In genomic region chr2:200962821-200963128, GRCh38 we compare ENCODE assay signal across 8 cellular contexts. TPM values are rescaled to one million over a fixed set of nuclear protein-coding genes. Genes with fewer than 3 reads are reported as not detected.
DNase-seq lines count a peak whose midpoint lies in the region; ATAC-seq and TF ChIP-seq lines count a peak whose summit lies in the region.

No MANE protein-coding gene starts in this region.

- no peaks in the 10 kb centered on the region for H3K9me3 ChIP-seq in T-helper 17 cell (ENCODE audit: control insufficient read depth, low read length, poor library complexity, severe bottlenecking)

- ATAC-seq in HG02870 (IDR thresholded peaks at IDR 0.05; ENCODE audit: unreplicated experiment) (peak; percentile 12), T-helper 17 cell (no peak)

- H3K27ac Mint-ChIP-seq in T-helper 2 cell treated with Interferon-gamma antibody and Interleukin-4, amounts not matched to agents 5 μg/mL and 100 μg/mL, for 36 hours = peak overlapping the region; percentile 93
- H3K27ac Mint-ChIP-seq in T-helper 17 cell (peak overlapping the region; percentile 97), glutamatergic neuron (ENCODE audit: unreplicated experiment) (peak overlapping the region; percentile 41)

- no peak for TF ChIP-seq CTCF in glutamatergic neuron (IDR thresholded peaks at IDR 0.05; ENCODE audit: partially characterized antibody, unreplicated experiment)
- no peak for TF ChIP-seq CTCF in retinal pigment epithelial cell (conservative IDR thresholded peaks at IDR 0.05; ENCODE audit: low read depth, low read length)

- no peaks in the 10 kb centered on the region for H3K9me3 Mint-ChIP-seq in T-helper 2 cell treated with Interferon-gamma antibody and Interleukin-4, amounts not matched to agents 5 μg/mL and 100 μg/mL, for 36 hours
- peaks cover 6% of the 10 kb centered on the region for H3K9me3 Mint-ChIP-seq in glutamatergic neuron (ENCODE audit: unreplicated experiment)

- H3K4me3 ChIP-seq in retinal pigment epithelial cell (ENCODE audit: low read length) = peak overlapping the region; percentile 87

- DNase-seq in T-helper 2 cell treated with Interferon-gamma antibody and Interleukin-4, amounts not matched to agents 5 μg/mL and 100 μg/mL, for 36 hours (ENCODE audit: low spot score) = no peak
- DNase-seq in T-helper 2 cell (no peak), T-helper 17 cell (no peak), glutamatergic neuron (no peak), retinal pigment epithelial cell (ENCODE audit: low read depth) (no peak), RPMI8226 (no peak), mucosa of gallbladder (ENCODE audit: low spot score) (no peak)

- H3K4me1 Mint-ChIP-seq in T-helper 2 cell treated with Interferon-gamma antibody and Interleukin-4, amounts not matched to agents 5 μg/mL and 100 μg/mL, for 36 hours (ENCODE audit: low read depth) = peaks cover 46% of the 10 kb centered on the region
- peaks cover 41% of the 10 kb centered on the region for H3K4me1 Mint-ChIP-seq in T-helper 17 cell
- H3K4me1 Mint-ChIP-seq in glutamatergic neuron (ENCODE audit: low read depth, unreplicated experiment) = peaks cover 12% of the 10 kb centered on the region

- peaks cover 27% of the 10 kb centered on the region for H3K36me3 Mint-ChIP-seq in T-helper 2 cell treated with Interferon-gamma antibody and Interleukin-4, amounts not matched to agents 5 μg/mL and 100 μg/mL, for 36 hours (ENCODE audit: low read depth)
- H3K36me3 Mint-ChIP-seq in T-helper 17 cell (ENCODE audit: low read depth) (peaks cover 4% of the 10 kb centered on the region), glutamatergic neuron (ENCODE audit: unreplicated experiment) (no peaks in the 10 kb centered on the region)

- H3K4me3 Mint-ChIP-seq in T-helper 2 cell treated with Interferon-gamma antibody and Interleukin-4, amounts not matched to agents 5 μg/mL and 100 μg/mL, for 36 hours = peak overlapping the region; percentile 95
- H3K4me3 Mint-ChIP-seq in T-helper 17 cell (peak overlapping the region; percentile 97), glutamatergic neuron (ENCODE audit: unreplicated experiment) (peak overlapping the region; percentile 91)

- no peaks in the 10 kb centered on the region for H3K27me3 Mint-ChIP-seq in T-helper 2 cell treated with Interferon-gamma antibody and Interleukin-4, amounts not matched to agents 5 μg/mL and 100 μg/mL, for 36 hours (ENCODE audit: low read depth)
- no peaks in the 10 kb centered on the region for H3K27me3 Mint-ChIP-seq in T-helper 17 cell
- H3K27me3 Mint-ChIP-seq in glutamatergic neuron (ENCODE audit: unreplicated experiment) = peaks cover 2% of the 10 kb centered on the region

RNA-seq across cellular contexts. Expression of gene ORC2, which starts 0.7 kb away (rescaled TPM):
- total RNA-seq in T-helper 17 cell = 10 to 100 TPM; 28.7 to 29.8 TPM
- total RNA-seq in glutamatergic neuron (ENCODE audit: unreplicated experiment) = 28.2 TPM
- 29.3 TPM for total RNA-seq in mucosa of gallbladder

Comparison
In these comparisons a context has a peak if more than half of its experiments do, and no peak if none do; other contexts are left out.
1. H3K27ac Mint-ChIP-seq: peak in every context shown above with its lines; median percentile 97 in T-helper 17 cell; 93 in T-helper 2 cell treated with Interferon-gamma antibody and Interleukin-4, amounts not matched to agents 5 μg/mL and 100 μg/mL, for 36 hours; 41 in glutamatergic neuron.